In the genomic region with DNA sequence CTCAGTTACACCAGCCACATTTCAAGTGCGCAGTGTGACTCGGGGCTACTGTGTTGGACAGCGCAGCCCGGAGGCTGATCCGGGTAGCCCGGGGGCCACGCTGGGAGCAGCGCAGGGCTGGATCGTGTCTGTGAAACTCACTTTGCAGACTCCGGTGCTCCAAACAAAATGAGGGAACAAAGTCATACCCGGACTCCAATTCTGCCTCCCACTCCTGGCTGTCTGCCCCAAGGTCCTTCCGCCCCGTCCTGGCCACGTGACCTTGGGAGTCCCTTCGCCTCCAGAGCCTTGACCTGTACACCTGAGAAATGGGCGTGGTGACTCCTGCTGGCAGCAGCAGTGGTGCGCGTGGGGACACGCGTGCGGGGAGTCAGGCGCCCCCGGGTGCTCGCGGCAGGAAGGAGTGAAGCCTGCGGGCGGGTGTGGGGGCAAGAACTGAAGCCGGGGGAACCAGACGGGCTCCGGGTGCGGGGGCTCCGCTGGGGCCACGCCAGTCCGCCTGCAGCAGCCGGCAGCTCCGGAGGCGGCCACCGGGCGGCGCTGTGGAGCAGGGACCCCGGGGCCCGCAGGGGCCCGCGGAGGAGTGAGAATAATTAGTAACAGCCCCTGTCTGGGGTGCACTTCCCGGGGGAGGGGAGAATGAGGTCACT, we compare ENCODE assay signal across 9 cellular contexts. TPM values are rescaled to one million over a fixed set of nuclear protein-coding genes. Genes with fewer than 3 reads are reported as not detected.
DNase-seq lines count a peak whose midpoint lies in the region; ATAC-seq and TF ChIP-seq lines count a peak whose summit lies in the region.
"Had no signal": no experiment of that assay in that cellular context is flagged by ENCODE, and none has a peak within 500 bp of the region (broad histone marks: within the 10 kb centered on the region; RNA-seq: fewer than 3 reads in every experiment).

No MANE protein-coding gene starts in this region.

- H3K4me3 Mint-ChIP-seq in activated CD4-positive, alpha-beta T cell treated with anti-CD3 and anti-CD28 coated beads for 36 hours, result no peak overlapping the region
- H3K4me3 Mint-ChIP-seq in effector memory CD8-positive, alpha-beta T cell, result peak overlapping the region in 1 of 2 donors; percentile 41
- H3K4me3 Mint-ChIP-seq in naive thymus-derived CD8-positive, alpha-beta T cell, result no peak overlapping the region

- H3K27ac ChIP-seq in GM23248, result no peak overlapping the region
- H3K27ac ChIP-seq in vagina, result no peak overlapping the region
- H3K27ac ChIP-seq: skin epidermis had no signal

- H3K36me3 ChIP-seq in GM23248 (ENCODE audit: low read depth) (no peaks in the 10 kb centered on the region), vagina (no peaks in the 10 kb centered on the region)

- no peak overlapping the region for H3K9ac ChIP-seq in GM23248

- no peaks in the 10 kb centered on the region for H4K20me1 ChIP-seq in GM23248 (ENCODE audit: insufficient read depth)

- intact Hi-C loops in activated CD4-positive, alpha-beta T cell treated with anti-CD3 and anti-CD28 coated beads for 36 hours (cut with DNase I, micrococcal nuclease), result loop anchor here (1.0 to 5.0 kb wide), 2 partner anchors 158 to 160 kb away; a partner anchor contains a TSS
- intact Hi-C loops in vagina (cut with DNase I), result no loop called here

- CTCF ChIA-PET in activated CD4-positive, alpha-beta T cell treated with anti-CD3 and anti-CD28 coated beads for 36 hours (lab: Charles Lee), result interaction anchor here (0.6 to 1.5 kb wide), 2 partner anchors 13 to 32 kb away, joined by 4 read pairs; no protein-coding TSS in a partner anchor

- H3K79me2 ChIP-seq in GM23248 (ENCODE audit: insufficient read depth), result no peaks in the 10 kb centered on the region

- peak; percentile 77 for ATAC-seq in activated CD4-positive, alpha-beta T cell treated with anti-CD3 and anti-CD28 coated beads for 36 hours
- ATAC-seq in effector memory CD8-positive, alpha-beta T cell (replicated peaks), result peak; percentile 66
- ATAC-seq in naive thymus-derived CD8-positive, alpha-beta T cell, result peak; percentile 62 to 70
- ATAC-seq in HG02571 (IDR thresholded peaks at IDR 0.05; ENCODE audit: unreplicated experiment), result no peak

- TF ChIP-seq CTCF in vagina (IDR thresholded peaks at IDR 0.05), result peak; percentile 40 to 58 (median 48)

- H3K9me2 ChIP-seq in GM23248 (ENCODE audit: insufficient read depth), result no peaks in the 10 kb centered on the region

- no peaks in the 10 kb centered on the region for H3K27me3 ChIP-seq in GM23248 (replicated peaks; ENCODE audit: insufficient read depth)
- H3K27me3 ChIP-seq in vagina, result no peaks in the 10 kb centered on the region

- H2AFZ ChIP-seq in GM23248, result peak overlapping the region; percentile 45; the same call in 1 of the 2 replicates

- H3K36me3 Mint-ChIP-seq in activated CD4-positive, alpha-beta T cell treated with anti-CD3 and anti-CD28 coated beads for 36 hours (ENCODE audit: low read depth), result no peaks in the 10 kb centered on the region
- H3K36me3 Mint-ChIP-seq in effector memory CD8-positive, alpha-beta T cell (ENCODE audit: insufficient read depth), result no peaks in the 10 kb centered on the region
- H3K36me3 Mint-ChIP-seq in naive thymus-derived CD8-positive, alpha-beta T cell, result peaks cover 0 to 2% (median 0%) of the 10 kb centered on the region in 3 donors

- no peaks in the 10 kb centered on the region; the same call in 1 of the 2 replicates for H3K4me1 ChIP-seq in GM23248 (ENCODE audit: insufficient read depth)
- peaks cover 12% of the 10 kb centered on the region for H3K4me1 ChIP-seq in vagina

- H3K27me3 Mint-ChIP-seq in activated CD4-positive, alpha-beta T cell treated with anti-CD3 and anti-CD28 coated beads for 36 hours, result no peaks in the 10 kb centered on the region
- H3K27me3 Mint-ChIP-seq in effector memory CD8-positive, alpha-beta T cell, result peaks cover 0 to 20% of the 10 kb centered on the region in 2 donors
- peaks cover 0 to 12% (median 0%) of the 10 kb centered on the region in 5 donors for H3K27me3 Mint-ChIP-seq in naive thymus-derived CD8-positive, alpha-beta T cell

- H3F3A ChIP-seq in GM23248 (ENCODE audit: insufficient read depth), result no peaks in the 10 kb centered on the region

- peak overlapping the region; percentile 29 for H3K4me2 ChIP-seq in GM23248 (ENCODE audit: unreplicated experiment)

- no peaks in the 10 kb centered on the region for H3K9me3 Mint-ChIP-seq in activated CD4-positive, alpha-beta T cell treated with anti-CD3 and anti-CD28 coated beads for 36 hours (ENCODE audit: low read depth)
- no peaks in the 10 kb centered on the region for H3K9me3 Mint-ChIP-seq in effector memory CD8-positive, alpha-beta T cell
- H3K9me3 Mint-ChIP-seq in naive thymus-derived CD8-positive, alpha-beta T cell, result no peaks in the 10 kb centered on the region

- POLR2A ChIA-PET in activated CD4-positive, alpha-beta T cell treated with anti-CD3 and anti-CD28 coated beads for 36 hours (lab: Charles Lee), result no interaction called here
- POLR2A ChIA-PET in naive thymus-derived CD8-positive, alpha-beta T cell (lab: Charles Lee), result interaction anchor here (0.9 kb wide), 1 partner anchor 92 kb away, joined by 7 read pairs; no protein-coding TSS in a partner anchor

- WGBS in GM23248 (ENCODE audit: low coverage in 1 of 2, low lambda C conversion rate in 2 of 2, missing lambda C conversion rate in 2 of 2), 2 experiments, result 20 to 23% methylated on average over 43 to 45 of the region's 45 CpGs

- H3K27ac Mint-ChIP-seq in activated CD4-positive, alpha-beta T cell treated with anti-CD3 and anti-CD28 coated beads for 36 hours, result no peak overlapping the region
- no peak overlapping the region for H3K27ac Mint-ChIP-seq in effector memory CD8-positive, alpha-beta T cell
- H3K27ac Mint-ChIP-seq in naive thymus-derived CD8-positive, alpha-beta T cell, result no peak overlapping the region

- no peak overlapping the region for H3K4me3 ChIP-seq in GM23248
- H3K4me3 ChIP-seq in vagina, result peak overlapping the region; percentile 26 to 39

- peak; percentile 21 for DNase-seq in GM23248
- peak; percentile 74 for DNase-seq in activated CD4-positive, alpha-beta T cell treated with anti-CD3 and anti-CD28 coated beads for 36 hours
- peak; percentile 30 to 40 (median 32) for DNase-seq in effector memory CD8-positive, alpha-beta T cell
- DNase-seq in naive thymus-derived CD8-positive, alpha-beta T cell, result peak in 8 of 10 donors; percentile 25 to 54 (median 42)
- peak in 1 of 2 donors; percentile 71 for DNase-seq in vagina (ENCODE audit: extremely low spot score in 2 of 2)
- no peak for DNase-seq in NCI-H226
- no peak for DNase-seq in cerebellar nuclear complex (lab: John Stamatoyannopoulos, UW)

- no peak for TF ChIP-seq POLR2A in vagina (IDR thresholded peaks at IDR 0.05)

- H3K9me3 ChIP-seq in GM23248 (ENCODE audit: low read depth), result no peaks in the 10 kb centered on the region
- no peaks in the 10 kb centered on the region for H3K9me3 ChIP-seq in vagina

- in situ Hi-C loops in GM23248 (cut with MboI), result no loop called here

- peaks cover 3% of the 10 kb centered on the region for H3K4me1 Mint-ChIP-seq in activated CD4-positive, alpha-beta T cell treated with anti-CD3 and anti-CD28 coated beads for 36 hours
- H3K4me1 Mint-ChIP-seq in effector memory CD8-positive, alpha-beta T cell (ENCODE audit: low read depth in 2 of 2), result peaks cover 0 to 6% of the 10 kb centered on the region in 2 donors
- peaks cover 0 to 4% (median 2%) of the 10 kb centered on the region in 4 donors for H3K4me1 Mint-ChIP-seq in naive thymus-derived CD8-positive, alpha-beta T cell

RNA-seq across cellular contexts. Expression of a gene that starts 42.4 kb away (rescaled TPM):
- total RNA-seq in GM23248 (2014; rRNA removed; shearing (Covaris generic)), result not detected in 2 replicates
- polyA plus RNA-seq in GM23248 (2016; fragmentation: Nextera tagmentation; extraction: Ambion mirVana), result not detected in 2 replicates
- total RNA-seq in activated CD4-positive, alpha-beta T cell treated with anti-CD3 and anti-CD28 coated beads for 36 hours, result not detected
- total RNA-seq in naive thymus-derived CD8-positive, alpha-beta T cell, result not detected
- polyA plus RNA-seq in naive thymus-derived CD8-positive, alpha-beta T cell, result not detected
- not detected for total RNA-seq in vagina

RNA-seq across cellular contexts. Expression of a gene that starts 55.3 kb away (rescaled TPM):
- 191 and 197 TPM in 2 replicates for total RNA-seq in GM23248 (2014; rRNA removed; shearing (Covaris generic))
- polyA plus RNA-seq in GM23248 (2016; fragmentation: Nextera tagmentation; extraction: Ambion mirVana), result 326 and 335 TPM in 2 replicates
- total RNA-seq in activated CD4-positive, alpha-beta T cell treated with anti-CD3 and anti-CD28 coated beads for 36 hours, result 1 to 10 TPM in 1 of 2 experiments, under 1 TPM in 1; 0.84 to 1.1 TPM
- not detected for total RNA-seq in naive thymus-derived CD8-positive, alpha-beta T cell
- polyA plus RNA-seq in naive thymus-derived CD8-positive, alpha-beta T cell, result under 1 TPM in 2 of 3 donors, not detected in 1; 0.11 to 0.28 TPM
- total RNA-seq in vagina, result 3.9 TPM

Comparison
In these comparisons a context has a peak if more than half of its experiments do, and no peak if none do; other contexts are left out.
1. DNase-seq: peak in GM23248 (single experiment), activated CD4-positive, alpha-beta T cell treated with anti-CD3 and anti-CD28 coated beads for 36 hours (single experiment), effector memory CD8-positive, alpha-beta T cell (3 of 3) and naive thymus-derived CD8-positive, alpha-beta T cell (8 of 10); none in NCI-H226 (single experiment) and cerebellar nuclear complex (0 of 2).
2. RNA of a gene that starts 55.3 kb away (total RNA-seq): 191 to 197 TPM in GM23248; 3.9 TPM in vagina (single experiment), 0.84 to 1.1 TPM in activated CD4-positive, alpha-beta T cell treated with anti-CD3 and anti-CD28 coated beads for 36 hours and not detected in naive thymus-derived CD8-positive, alpha-beta T cell; every median in the first group is over 10 times any median in the second.